2 cellular contexts compared by ENCODE assay signal in the genomic region with DNA sequence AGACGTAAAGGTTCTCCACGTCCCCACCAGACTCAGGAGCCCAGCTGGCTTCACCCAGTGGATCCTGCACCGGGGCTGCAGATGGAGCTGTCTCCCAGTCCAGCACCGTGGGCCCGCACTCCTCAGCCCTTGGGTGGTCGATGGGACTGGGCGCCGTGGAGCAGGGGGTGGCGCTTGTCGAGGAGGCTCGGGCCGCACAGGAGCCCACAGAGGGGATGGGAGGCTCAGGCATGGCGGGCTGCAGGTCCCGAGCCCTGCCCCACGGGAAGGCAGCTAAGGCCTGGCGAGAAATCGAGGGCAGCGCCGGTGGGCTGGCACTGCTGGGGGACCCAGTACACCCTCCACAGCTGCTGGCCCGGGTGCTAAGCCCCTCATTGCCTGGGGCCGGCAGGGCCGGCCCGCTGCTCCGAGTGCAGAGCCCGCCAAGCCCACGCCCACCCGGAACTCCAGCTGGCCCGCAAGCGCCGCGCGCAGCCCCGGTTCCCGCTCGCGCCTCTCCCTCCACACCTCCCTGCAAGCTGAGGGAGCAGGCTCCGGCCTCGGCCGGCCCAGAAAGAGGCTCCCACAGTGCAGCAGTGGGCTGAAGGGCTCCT. TPM values are rescaled to one million over a fixed set of nuclear protein-coding genes. Genes with fewer than 3 reads are reported as not detected.
"Had no signal": no experiment of that assay in that cellular context is flagged by ENCODE, and none has a peak within 500 bp of the region (broad histone marks: within the 10 kb centered on the region; RNA-seq: fewer than 3 reads in every experiment).

No MANE protein-coding gene starts in this region.

RNA-seq across cellular contexts. Expression of a gene that starts 56.3 kb away (rescaled TPM):
- total RNA-seq: HepG2 had no signal
- polyA plus RNA-seq: HepG2, IgD-negative memory B cell had no signal
